In genomic region chr18:46250812-46251173, GRCh38 we compare ENCODE assay signal across 9 cellular contexts.
A peak's percentile ranks its signal among the peaks of the same experiment; 100 is the strongest.
DNase-seq lines count a peak whose midpoint lies in the region; ATAC-seq, FAIRE-seq and TF ChIP-seq lines count a peak whose summit lies in the region.
"Had no signal": no experiment of that assay in that cellular context is flagged by ENCODE, and none has a peak within 500 bp of the region (broad histone marks: within the 10 kb centered on the region; RNA-seq: fewer than 3 reads in every experiment).

No MANE protein-coding gene starts in this region.

- in situ Hi-C loops in GM13976 (cut with MboI; ENCODE audit: low sequenced_read_pairs, unreplicated experiment), result no loop called here

- DNase-seq in Right ventricle myocardium inferior (ENCODE audit: missing footprints) (no peak), cardiac septum (ENCODE audit: low spot score) (no peak), SJSA1 (ENCODE audit: low read depth in 1 of 2, low spot score in 2 of 2) (no peak), kidney (no peak), omental fat pad (ENCODE audit: low spot score) (no peak), GM13976 (ENCODE audit: low spot score) (no peak), cortex of kidney (lab: John Stamatoyannopoulos, UW) (no peak)
- DNase-seq: ovary had no signal

- no peak overlapping the region for H3K4me3 ChIP-seq in SJSA1
- H3K4me3 ChIP-seq in kidney (ENCODE audit: low read length in 2 of 2), result no peak overlapping the region
- H3K4me3 ChIP-seq: ovary had no signal

- peaks cover 25% of the 10 kb centered on the region for H3K4me1 ChIP-seq in SJSA1 (replicated peaks)
- peaks cover 6 to 11% of the 10 kb centered on the region in 2 donors for H3K4me1 ChIP-seq in kidney (ENCODE audit: control insufficient read depth in 1 of 2, insufficient read depth in 1 of 2, low read depth in 1 of 2, low read length in 2 of 2)

- H3K9me3 ChIP-seq in SJSA1 (replicated peaks), result no peaks in the 10 kb centered on the region
- no peaks in the 10 kb centered on the region for H3K9me3 ChIP-seq in kidney (ENCODE audit: control insufficient read depth in 1 of 2, low read length in 2 of 2)
- H3K9me3 ChIP-seq: ovary had no signal

- TF ChIP-seq CTCF in kidney (IDR thresholded peaks at IDR 0.05; ENCODE audit: borderline replicate concordance, extremely low read depth, insufficient read depth), result no peak
- TF ChIP-seq CTCF in omental fat pad (IDR thresholded peaks at IDR 0.05), result no peak
- TF ChIP-seq CTCF in GM13976 (IDR thresholded peaks at IDR 0.05; ENCODE audit: borderline replicate concordance, control extremely low read depth, extremely low read depth, insufficient read depth, missing control alignments), result no peak

- H3K9ac ChIP-seq in kidney (ENCODE audit: low read length in 2 of 2), result no peak overlapping the region

- ATAC-seq in Right ventricle myocardium inferior (peak; percentile 11), omental fat pad (ENCODE audit: low FRiP score) (no peak), GM21786 (IDR thresholded peaks at IDR 0.05; ENCODE audit: unreplicated experiment) (no peak)

- intact Hi-C loops in Right ventricle myocardium inferior (cut with DNase I), result no loop called here
- intact Hi-C loops in cardiac septum (cut with DNase I), result no loop called here
- intact Hi-C loops in kidney (cut with DNase I), result no loop called here

- no peak for FAIRE-seq in kidney (lab: Jason Lieb, UNC)

- H3K27ac ChIP-seq in SJSA1 (peak overlapping the region; percentile 55), kidney (ENCODE audit: low read depth in 2 of 2, low read length in 2 of 2) (peak overlapping the region; percentile 4 to 61)
- H3K27ac ChIP-seq: ovary had no signal

- no peaks in the 10 kb centered on the region for H3K27me3 ChIP-seq in SJSA1 (replicated peaks)
- H3K27me3 ChIP-seq: ovary had no signal

- H3K36me3 ChIP-seq in SJSA1, result peaks cover 4% of the 10 kb centered on the region
- no peaks in the 10 kb centered on the region for H3K36me3 ChIP-seq in kidney (ENCODE audit: control insufficient read depth in 1 of 2, insufficient read depth in 2 of 2, low read length in 2 of 2)
- H3K36me3 ChIP-seq: ovary had no signal
